ENCODE assay signal across 1 cellular context in the genomic region with DNA sequence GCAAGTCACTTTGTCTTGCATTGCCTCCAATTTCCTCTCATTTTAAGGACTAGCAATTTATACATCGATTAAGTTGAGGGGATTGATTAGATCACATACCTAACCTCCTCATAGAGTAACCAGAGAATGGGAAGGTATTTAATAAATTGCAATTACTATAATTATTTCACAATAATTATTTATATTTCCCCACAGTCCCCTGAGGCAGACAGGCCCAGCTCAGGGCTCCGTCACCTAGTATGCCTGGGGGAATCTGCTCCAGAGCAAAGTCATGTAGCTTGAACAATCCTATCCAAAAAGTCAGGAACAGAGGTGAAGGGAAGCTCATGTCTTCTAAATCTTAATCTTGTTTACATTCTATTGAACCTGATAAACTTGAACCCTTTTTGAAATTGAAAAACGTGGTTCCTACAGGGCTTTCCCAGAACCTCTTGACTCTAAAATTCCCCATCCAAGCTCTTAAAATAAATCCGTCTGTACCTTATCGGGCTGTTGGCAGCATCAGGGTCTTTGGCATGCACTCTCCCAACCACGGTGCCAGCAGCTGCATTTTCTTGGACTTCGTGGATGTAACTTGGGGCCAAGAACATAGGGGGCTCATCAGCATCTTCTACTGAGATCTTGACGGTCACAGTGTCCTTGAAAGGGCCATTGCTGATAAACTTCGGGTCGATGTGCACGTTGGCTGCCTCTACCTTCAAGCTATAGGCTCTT.
TF ChIP-seq lines count a peak whose summit lies in the region.

No MANE protein-coding gene starts in this region.

TF ChIP-seq in HepG2, 621 proteins besides CTCF, POLR2A, EP300 and RAD21 (continued from another document):
- TF ChIP-seq, protein P1, sequence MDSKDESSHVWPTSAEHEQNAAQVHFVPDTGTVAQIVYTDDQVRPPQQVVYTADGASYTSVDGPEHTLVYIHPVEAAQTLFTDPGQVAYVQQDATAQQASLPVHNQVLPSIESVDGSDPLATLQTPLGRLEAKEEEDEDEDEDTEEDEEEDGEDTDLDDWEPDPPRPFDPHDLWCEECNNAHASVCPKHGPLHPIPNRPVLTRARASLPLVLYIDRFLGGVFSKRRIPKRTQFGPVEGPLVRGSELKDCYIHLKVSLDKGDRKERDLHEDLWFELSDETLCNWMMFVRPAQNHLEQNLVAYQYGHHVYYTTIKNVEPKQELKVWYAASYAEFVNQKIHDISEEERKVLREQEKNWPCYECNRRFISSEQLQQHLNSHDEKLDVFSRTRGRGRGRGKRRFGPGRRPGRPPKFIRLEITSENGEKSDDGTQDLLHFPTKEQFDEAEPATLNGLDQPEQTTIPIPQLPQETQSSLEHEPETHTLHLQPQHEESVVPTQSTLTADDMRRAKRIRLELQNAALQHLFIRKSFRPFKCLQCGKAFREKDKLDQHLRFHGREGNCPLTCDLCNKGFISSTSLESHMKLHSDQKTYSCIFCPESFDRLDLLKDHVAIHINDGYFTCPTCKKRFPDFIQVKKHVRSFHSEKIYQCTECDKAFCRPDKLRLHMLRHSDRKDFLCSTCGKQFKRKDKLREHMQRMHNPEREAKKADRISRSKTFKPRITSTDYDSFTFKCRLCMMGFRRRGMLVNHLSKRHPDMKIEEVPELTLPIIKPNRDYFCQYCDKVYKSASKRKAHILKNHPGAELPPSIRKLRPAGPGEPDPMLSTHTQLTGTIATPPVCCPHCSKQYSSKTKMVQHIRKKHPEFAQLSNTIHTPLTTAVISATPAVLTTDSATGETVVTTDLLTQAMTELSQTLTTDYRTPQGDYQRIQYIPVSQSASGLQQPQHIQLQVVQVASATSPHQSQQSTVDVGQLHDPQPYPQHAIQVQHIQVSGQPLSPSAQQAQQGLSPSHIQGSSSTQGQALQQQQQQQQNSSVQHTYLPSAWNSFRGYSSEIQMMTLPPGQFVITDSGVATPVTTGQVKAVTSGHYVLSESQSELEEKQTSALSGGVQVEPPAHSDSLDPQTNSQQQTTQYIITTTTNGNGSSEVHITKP (CRISPR knock-in tag; IDR thresholded peaks at IDR 0.05; ENCODE audit: low read depth) = no peak
- 0 out of 2 replicates have a peak, but pooled peaks have one; percentile 19 for TF ChIP-seq CEBPB (IDR thresholded peaks at IDR 0.05; ENCODE audit: borderline replicate concordance, low read depth, low read length)
- no peak for TF ChIP-seq MAFF (IDR thresholded peaks at IDR 0.05; ENCODE audit: low read depth, low read length)
